ENCODE assay signal across 8 cellular contexts in the genomic region with DNA sequence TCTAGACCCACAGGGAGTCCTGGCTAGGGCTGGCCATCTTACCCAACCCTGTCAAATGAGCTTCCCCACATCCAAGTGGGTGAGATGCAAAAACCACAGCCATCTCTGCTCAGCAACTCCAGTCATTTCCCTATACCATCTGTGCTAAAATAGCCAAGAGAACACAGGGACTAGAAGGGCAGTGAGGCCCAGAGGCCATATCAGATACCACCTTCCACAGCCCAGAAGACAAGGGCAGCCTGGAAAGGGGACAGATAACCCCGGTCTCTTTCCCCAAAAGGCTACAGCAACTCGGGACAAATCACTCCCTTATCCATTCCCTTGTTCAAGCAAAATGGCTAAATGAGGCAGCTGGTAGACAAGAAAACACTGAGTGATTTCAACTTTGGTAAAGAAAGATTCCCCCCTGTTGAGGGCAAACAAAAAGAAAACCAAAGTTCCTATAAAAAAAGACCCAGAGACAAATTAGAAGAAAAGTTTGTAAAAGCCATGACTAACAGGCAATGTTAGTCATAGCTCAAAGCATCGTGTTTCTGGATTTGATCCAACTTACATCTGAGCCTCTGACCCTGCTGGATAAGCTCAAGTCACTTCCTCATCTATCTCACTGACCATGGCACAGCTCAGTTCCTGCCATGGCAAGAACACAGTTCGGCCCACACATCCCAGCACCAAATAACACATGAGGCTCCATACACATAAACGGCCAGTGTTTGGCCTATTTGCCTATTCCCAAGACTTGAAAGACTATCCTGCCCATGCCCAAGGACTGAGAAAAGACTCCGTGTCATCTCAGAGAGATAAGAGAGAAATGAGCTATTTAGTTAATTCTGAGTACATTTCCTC. TPM values are rescaled to one million over a fixed set of nuclear protein-coding genes. Genes with fewer than 3 reads are reported as not detected.
DNase-seq lines count a peak whose midpoint lies in the region; ATAC-seq and TF ChIP-seq lines count a peak whose summit lies in the region.

No MANE protein-coding gene starts in this region.

- H3K4me2 ChIP-seq in mesenchymal stem cell (ENCODE audit: low read length, poor library complexity, severe bottlenecking), result no peak overlapping the region

- no peak overlapping the region for H2AFZ ChIP-seq in mesenchymal stem cell (ENCODE audit: low read depth, low read length)

- peak overlapping the region; percentile 83 to 85 for H3K4ac ChIP-seq in mesenchymal stem cell (ENCODE audit: low read depth in 1 of 2, low read length in 2 of 2)

- H3K9me3 ChIP-seq in body of pancreas, result no peaks in the 10 kb centered on the region
- no peaks in the 10 kb centered on the region for H3K9me3 ChIP-seq in mesenchymal stem cell (ENCODE audit: control insufficient read depth, low read length)

- WGBS in body of pancreas, 2 donors, result 44 to 51% methylated on average over 6 of the region's 6 CpGs
- 6% methylated on average over 4 of the region's 6 CpGs for WGBS in mesenchymal stem cell

- DNase-seq in AG08395 (ENCODE audit: low spot score), result peak; percentile 75
- peak; percentile 94 for DNase-seq in LHCN-M2 (ENCODE audit: low read depth)
- peak in 2 of 4 donors; percentile 66 to 80 for DNase-seq in body of pancreas
- DNase-seq in mesenchymal stem cell, result peak; percentile 96
- DNase-seq in activated CD8-positive, alpha-beta memory T cell treated with anti-CD3 and anti-CD28 coated beads for 24 hours, result no peak
- DNase-seq in NCI-H2029 treated with DMSO at 0.1 percent for 48 hours (lab: John Stamatoyannopoulos, UW), result no peak
- DNase-seq in NCI-H146 treated with DMSO at 0.1 percent for 48 hours (lab: John Stamatoyannopoulos, UW; ENCODE audit: unreplicated experiment), result no peak

- peak overlapping the region; percentile 77 for H3K9ac ChIP-seq in mesenchymal stem cell (ENCODE audit: low read length)

- intact Hi-C loops in body of pancreas (cut with DNase I), result no loop called here

- no peak overlapping the region for H3K4me3 ChIP-seq in body of pancreas
- peak overlapping the region in 1 of 2 experiments; percentile 55 for H3K4me3 ChIP-seq in mesenchymal stem cell (ENCODE audit: insufficient read depth in 1 of 2, low read depth in 1 of 2, low read length in 2 of 2)

- peak overlapping the region; percentile 93 for H4K91ac ChIP-seq in mesenchymal stem cell (ENCODE audit: low read length)

- H3K79me1 ChIP-seq in mesenchymal stem cell (replicated peaks; ENCODE audit: low read length, poor library complexity, severe bottlenecking), result peaks cover 4% of the 10 kb centered on the region

- peak overlapping the region; percentile 95 for H2AK5ac ChIP-seq in mesenchymal stem cell (ENCODE audit: low read length, severe bottlenecking)

- H3K23ac ChIP-seq in mesenchymal stem cell (ENCODE audit: low read length in 2 of 2), result no peak overlapping the region

- no peak for TF ChIP-seq POLR2A in body of pancreas (IDR thresholded peaks at IDR 0.05)

- no peak for TF ChIP-seq CTCF in body of pancreas (IDR thresholded peaks at IDR 0.05)

- H2BK12ac ChIP-seq in mesenchymal stem cell (ENCODE audit: low read length in 2 of 2), result peak overlapping the region; percentile 97 to 98

- H2BK5ac ChIP-seq in mesenchymal stem cell (ENCODE audit: low read depth, low read length, poor library complexity, severe bottlenecking), result peak overlapping the region; percentile 46

- H3K36me3 ChIP-seq in body of pancreas (replicated peaks in 1 of 2; ENCODE audit: insufficient read depth in 1 of 2, low read depth in 2 of 2) (no peaks in the 10 kb centered on the region), mesenchymal stem cell (ENCODE audit: control insufficient read depth in 1 of 2, insufficient read depth in 2 of 2, low read depth in 1 of 2, low read length in 2 of 2) (no peaks in the 10 kb centered on the region)

- peak overlapping the region; percentile 92 for H4K8ac ChIP-seq in mesenchymal stem cell (ENCODE audit: low read length)

- H3K27ac ChIP-seq in body of pancreas (peak overlapping the region in 3 of 4 donors; percentile 63 to 80 (median 68)), mesenchymal stem cell (ENCODE audit: low read length, poor library complexity, severe bottlenecking) (peak overlapping the region; percentile 92)

- peak overlapping the region; percentile 81 for H2BK120ac ChIP-seq in mesenchymal stem cell (ENCODE audit: low read depth, low read length)

- H3K4me1 ChIP-seq in body of pancreas (peaks cover 87% of the 10 kb centered on the region), mesenchymal stem cell (ENCODE audit: control insufficient read depth, insufficient read depth, low read depth, low read length) (peaks cover 55% of the 10 kb centered on the region)

- H2BK15ac ChIP-seq in mesenchymal stem cell (ENCODE audit: low read depth, poor library complexity, severe bottlenecking), result peak overlapping the region; percentile 41

- ATAC-seq in body of pancreas (no peak), HG03442 (IDR thresholded peaks at IDR 0.05; ENCODE audit: unreplicated experiment) (no peak)

- H3K14ac ChIP-seq in mesenchymal stem cell (ENCODE audit: low read length in 2 of 2), result no peak overlapping the region

- H3K27me3 ChIP-seq in body of pancreas (no peaks in the 10 kb centered on the region), mesenchymal stem cell (ENCODE audit: control insufficient read depth in 1 of 2, insufficient read depth in 1 of 2, low read length in 2 of 2) (no peaks in the 10 kb centered on the region)

- peak overlapping the region; percentile 92 to 94 for H3K18ac ChIP-seq in mesenchymal stem cell (ENCODE audit: low read depth in 1 of 2, low read length in 2 of 2)

RNA-seq across cellular contexts. Expression of gene LAMB3, which starts 3.1 kb away (rescaled TPM):
- total RNA-seq in LHCN-M2 (2014; rRNA removed) (3.8 and 5.3 TPM in 2 replicates), body of pancreas (1 to 10 TPM; 5.3 to 7.3 TPM)
- 2.9 TPM for polyA plus RNA-seq in LHCN-M2 (2012)
- 8.7 TPM for polyA plus RNA-seq in mesenchymal stem cell (2013, experiment 1 of 2)
- polyA plus RNA-seq in mesenchymal stem cell (2013, experiment 2 of 2), result 8.5 TPM

RNA-seq across cellular contexts. Expression of gene G0S2, which starts 26.1 kb away (rescaled TPM):
- total RNA-seq in LHCN-M2 (2014; rRNA removed) (0.77 and 1.0 TPM in 2 replicates), body of pancreas (100 to 1,000 TPM in 1 of 2 donors, 10 to 100 TPM in 1; 59.9 to 221 TPM)
- 0.33 TPM for polyA plus RNA-seq in LHCN-M2 (2012)
- polyA plus RNA-seq in mesenchymal stem cell (2013, experiment 1 of 2), result 81.8 TPM
- polyA plus RNA-seq in mesenchymal stem cell (2013, experiment 2 of 2), result 81.6 TPM

RNA-seq across cellular contexts. Expression of gene HSD11B1, which starts 55.5 kb away (rescaled TPM):
- not detected in 2 replicates for total RNA-seq in LHCN-M2 (2014; rRNA removed)
- not detected for polyA plus RNA-seq in LHCN-M2 (2012)
- 1 to 10 TPM in 1 of 2 donors, under 1 TPM in 1; 0.66 to 3.6 TPM for total RNA-seq in body of pancreas
- polyA plus RNA-seq in mesenchymal stem cell (2013, experiment 1 of 2), result 7.2 TPM
- 6.9 TPM for polyA plus RNA-seq in mesenchymal stem cell (2013, experiment 2 of 2)

Comparison
In these comparisons a context has a peak if more than half of its experiments do, and no peak if none do; other contexts are left out.
1. DNase-seq: peak in AG08395 (single experiment), LHCN-M2 (single experiment) and mesenchymal stem cell (single experiment); none in activated CD8-positive, alpha-beta memory T cell treated with anti-CD3 and anti-CD28 coated beads for 24 hours (single experiment), NCI-H2029 treated with DMSO at 0.1 percent for 48 hours (single experiment) and NCI-H146 treated with DMSO at 0.1 percent for 48 hours (single experiment).
2. RNA of gene G0S2, which starts 26.1 kb away (total RNA-seq): 59.9 to 221 TPM in body of pancreas; 0.77 to 1.0 TPM in LHCN-M2; every median in the first group is over 10 times any median in the second.